In genomic region chr18:55489034-55489741, GRCh38 we compare ENCODE assay signal across 10 cellular contexts.
A peak's percentile ranks its signal among the peaks of the same experiment; 100 is the strongest.
DNase-seq lines count a peak whose midpoint lies in the region; ATAC-seq and TF ChIP-seq lines count a peak whose summit lies in the region.
"Had no signal": no experiment of that assay in that cellular context is flagged by ENCODE, and none has a peak within 500 bp of the region (broad histone marks: within the 10 kb centered on the region; RNA-seq: fewer than 3 reads in every experiment).

No MANE protein-coding gene starts in this region.

- peak overlapping the region; percentile 48; the same call in 1 of the 2 replicates for H3K4me2 ChIP-seq in DND-41 (ENCODE audit: insufficient read depth, low read length)

- H3K9ac ChIP-seq in DND-41 (ENCODE audit: low read depth, low read length): no peak overlapping the region

- H3K36me3 ChIP-seq in DND-41 (ENCODE audit: insufficient read depth, low read length): no peaks in the 10 kb centered on the region
- H3K36me3 ChIP-seq in stomach: no peaks in the 10 kb centered on the region
- H3K36me3 ChIP-seq: upper lobe of left lung had no signal

- TF ChIP-seq EP300 in stomach (IDR thresholded peaks at IDR 0.05): no peak

- TF ChIP-seq CTCF in DND-41 (IDR thresholded peaks at IDR 0.05; ENCODE audit: borderline replicate concordance, extremely low read depth, low read length, poor library complexity, severe bottlenecking) (no peak), stomach (IDR thresholded peaks at IDR 0.05) (no peak)

- H3K27ac ChIP-seq in DND-41 (ENCODE audit: low read length): no peak overlapping the region
- H3K27ac ChIP-seq in stomach: no peak overlapping the region

- ATAC-seq in DND-41 (ENCODE audit: insufficient read depth, low read depth) (peak; percentile 72), GM19452 (IDR thresholded peaks at IDR 0.05; ENCODE audit: unreplicated experiment) (peak; percentile 44), HG03520 (IDR thresholded peaks at IDR 0.05; ENCODE audit: unreplicated experiment) (peak; percentile 37)

- peaks cover 11% of the 10 kb centered on the region; the same call in 1 of the 2 replicates for H4K20me1 ChIP-seq in DND-41 (ENCODE audit: insufficient read depth, low read length)

- H3K79me2 ChIP-seq in DND-41 (ENCODE audit: insufficient read depth, low read length): no peaks in the 10 kb centered on the region; the same call in 1 of the 2 replicates

- H3K27me3 ChIP-seq in DND-41 (ENCODE audit: insufficient read depth, low read length, poor library complexity) (no peaks in the 10 kb centered on the region), stomach (no peaks in the 10 kb centered on the region)
- H3K27me3 ChIP-seq: upper lobe of left lung had no signal

- no peak overlapping the region for H2AFZ ChIP-seq in DND-41 (ENCODE audit: low read depth, low read length)

- 31 to 46% (median 37%) methylated on average over 4 of the region's 4 CpGs for WGBS in stomach, 5 donors

- no peak for TF ChIP-seq POLR2A in stomach (IDR thresholded peaks at IDR 0.05)

- H3K4me3 ChIP-seq in DND-41 (ENCODE audit: low read depth in 1 of 2, low read length in 2 of 2) (0 out of 4 replicates have a peak overlapping the region, but pooled peaks of 1 of the 2 experiments have one; percentile 23), stomach (no peak overlapping the region)
- H3K4me3 ChIP-seq: upper lobe of left lung had no signal

- H3K9me3 ChIP-seq in DND-41 (ENCODE audit: insufficient read depth, low read length, severe bottlenecking) (no peaks in the 10 kb centered on the region), stomach (no peaks in the 10 kb centered on the region)
- H3K9me3 ChIP-seq: upper lobe of left lung had no signal

- peaks cover 21% of the 10 kb centered on the region for H3K4me1 ChIP-seq in DND-41 (ENCODE audit: insufficient read depth, low read length)
- H3K4me1 ChIP-seq in stomach: peaks cover 0 to 5% (median 0%) of the 10 kb centered on the region in 4 donors

- DNase-seq in DND-41 (peak; percentile 27), astrocyte of the hippocampus (ENCODE audit: low read depth, low spot score) (peak; percentile 21), GM19240 (ENCODE audit: insufficient read length, low spot score) (no peak), stomach (no peak), A172 (ENCODE audit: low spot score) (no peak)
- no peak for DNase-seq in stimulated activated CD4-positive, alpha-beta T cell treated with anti-CD3 and anti-CD28 coated beads, Interleukin-2, amount 100 ng/mL, for 24 hours
- DNase-seq: retina, upper lobe of left lung had no signal

- intact Hi-C loops in stomach (cut with DNase I; ENCODE audit: low total_unique reads): no loop called here

Comparison
In these comparisons a context has a peak if more than half of its experiments do, and no peak if none do; other contexts are left out.
1. DNase-seq: peak in DND-41 (single experiment) and astrocyte of the hippocampus (single experiment); none in GM19240 (single experiment), stomach (single experiment), stimulated activated CD4-positive, alpha-beta T cell treated with anti-CD3 and anti-CD28 coated beads, Interleukin-2, amount 100 ng/mL, for 24 hours (0 of 2) and A172 (single experiment).
2. Peak in every context shown above with its lines, with median percentiles within 50 percentile points of each other: ATAC-seq.